ENCODE assay signal across 9 cellular contexts in genomic region chr7:128883622-128884549, GRCh38. TPM values are rescaled to one million over a fixed set of nuclear protein-coding genes. Genes with fewer than 3 reads are reported as not detected.
DNase-seq lines count a peak whose midpoint lies in the region; ATAC-seq and TF ChIP-seq lines count a peak whose summit lies in the region.
"Had no signal": no experiment of that assay in that cellular context is flagged by ENCODE, and none has a peak within 500 bp of the region (broad histone marks: within the 10 kb centered on the region; RNA-seq: fewer than 3 reads in every experiment).

No MANE protein-coding gene starts in this region.

- ATAC-seq in GM19455 (IDR thresholded peaks at IDR 0.05; ENCODE audit: unreplicated experiment) (peak; percentile 78), omental fat pad (ENCODE audit: low FRiP score) (peak; percentile 33)

- no peaks in the 10 kb centered on the region for H3K4me1 ChIP-seq in CD8-positive, alpha-beta memory T cell (ENCODE audit: insufficient read depth, low read length)
- H3K4me1 ChIP-seq in thyroid gland: no peaks in the 10 kb centered on the region

- no peak overlapping the region for H3K27ac ChIP-seq in CD8-positive, alpha-beta memory T cell (ENCODE audit: low read depth, low read length)
- no peak overlapping the region for H3K27ac ChIP-seq in thyroid gland

- TF ChIP-seq CTCF in fibroblast of the aortic adventitia (IDR thresholded peaks at IDR 0.05; ENCODE audit: insufficient read depth, low read length) (peak; percentile 89), omental fat pad (IDR thresholded peaks at IDR 0.05) (peak in 1 of 3 donors; percentile 79), thyroid gland (IDR thresholded peaks at IDR 0.05) (peak; percentile 71 to 92 (median 78))

- H3K4me1 Mint-ChIP-seq in CD8-positive, alpha-beta memory T cell: peaks cover 3 to 9% (median 4%) of the 10 kb centered on the region in 3 donors

- CTCF ChIA-PET in CD8-positive, alpha-beta memory T cell (lab: Charles Lee): interaction anchor here (0.7 to 4.0 kb wide), 34 partner anchors 9 to 484 kb away, joined by 3 to 47 read pairs (median 4); partner anchors contain the start of genes ATP6V1F, KCP and TNPO3

- no peaks in the 10 kb centered on the region for H3K36me3 Mint-ChIP-seq in CD8-positive, alpha-beta memory T cell

- H3K27me3 ChIP-seq in CD8-positive, alpha-beta memory T cell (ENCODE audit: insufficient read depth, low read length, poor library complexity, severe bottlenecking): peaks cover 7% of the 10 kb centered on the region
- H3K27me3 ChIP-seq in thyroid gland: no peaks in the 10 kb centered on the region

- POLR2A ChIA-PET in CD8-positive, alpha-beta memory T cell (lab: Charles Lee): interaction anchor here (0.7 to 0.8 kb wide), 2 partner anchors 20 to 46 kb away, joined by 4 read pairs; no protein-coding TSS in a partner anchor

- no peaks in the 10 kb centered on the region for H3K9me3 Mint-ChIP-seq in CD8-positive, alpha-beta memory T cell
- H3K9me3 Mint-ChIP-seq: T-helper 1 cell treated with Interleukin-12 subunit alpha and Interleukin-12 subunit beta and Interleukin-4 antibody, amounts not matched to agents 30 μg/mL and 1 μg/mL, for 36 hours had no signal

- H3K4me3 Mint-ChIP-seq in CD8-positive, alpha-beta memory T cell: peak overlapping the region; percentile 14 to 79 (median 71)
- H3K4me3 Mint-ChIP-seq: T-helper 1 cell treated with Interleukin-12 subunit alpha and Interleukin-12 subunit beta and Interleukin-4 antibody, amounts not matched to agents 30 μg/mL and 1 μg/mL, for 36 hours had no signal

- H3K4me3 ChIP-seq in CD8-positive, alpha-beta memory T cell (ENCODE audit: low read length): no peak overlapping the region
- H3K4me3 ChIP-seq in fibroblast of the aortic adventitia (ENCODE audit: low read depth, low read length) (no peak overlapping the region), thyroid gland (replicated peaks in 1 of 3) (no peak overlapping the region)

- TF ChIP-seq POLR2A in thyroid gland (IDR thresholded peaks at IDR 0.05): no peak

- WGBS in thyroid gland, 2 donors: 53 to 57% methylated on average over 17 to 18 of the region's 22 CpGs

- DNase-seq in CD8-positive, alpha-beta memory T cell: peak; percentile 74 to 89 (median 80)
- peak; percentile 38 for DNase-seq in KG1 (lab: John Stamatoyannopoulos, UW)
- peak; percentile 58 for DNase-seq in RPMI7951 (ENCODE audit: low read depth)
- DNase-seq in activated T-helper 1 cell treated with Interleukin-2 at 50 U/mL for 16 hours (ENCODE audit: low read depth): peak; percentile 69
- peak; percentile 72 for DNase-seq in fibroblast of the aortic adventitia (ENCODE audit: low read depth)
- DNase-seq in omental fat pad (ENCODE audit: low spot score): peak; percentile 90
- peak; percentile 72 to 78 for DNase-seq in thyroid gland

- no peaks in the 10 kb centered on the region for H3K36me3 ChIP-seq in CD8-positive, alpha-beta memory T cell (ENCODE audit: insufficient read depth, low read length)
- no peaks in the 10 kb centered on the region for H3K36me3 ChIP-seq in thyroid gland

- peaks cover 4 to 5% of the 10 kb centered on the region in 2 donors for H3K27me3 Mint-ChIP-seq in CD8-positive, alpha-beta memory T cell

- H3K9me3 ChIP-seq in CD8-positive, alpha-beta memory T cell (ENCODE audit: low read length): no peaks in the 10 kb centered on the region
- H3K9me3 ChIP-seq in thyroid gland: no peaks in the 10 kb centered on the region

- H3K27ac Mint-ChIP-seq in CD8-positive, alpha-beta memory T cell: peak overlapping the region in 3 of 8 donors; percentile 14 to 61 (median 33)
- H3K27ac Mint-ChIP-seq: T-helper 1 cell treated with Interleukin-12 subunit alpha and Interleukin-12 subunit beta and Interleukin-4 antibody, amounts not matched to agents 30 μg/mL and 1 μg/mL, for 36 hours had no signal

- intact Hi-C loops in thyroid gland (cut with DNase I): loop anchor here (10.0 kb wide), 2 partner anchors 279 to 409 kb away; partner anchors contain the start of gene METTL2B

RNA-seq across cellular contexts. Expression of gene ATP6V1F, which starts 21.2 kb away (rescaled TPM):
- 100 to 1,000 TPM; 145 to 147 TPM for total RNA-seq in CD8-positive, alpha-beta memory T cell
- polyA plus RNA-seq in CD8-positive, alpha-beta memory T cell: 295 TPM
- 234 TPM in 2 replicates for total RNA-seq in RPMI7951 (2014; rRNA removed; shearing (Covaris generic))
- total RNA-seq in fibroblast of the aortic adventitia (ENCODE audit: low replicate concordance) (6.1 and 76.7 TPM in 2 replicates), omental fat pad (100 to 1,000 TPM in 3 of 4 donors, 10 to 100 TPM in 1; 86.7 to 186 (median 133) TPM), thyroid gland (100 to 1,000 TPM in 1 of 4 donors, 10 to 100 TPM in 3; 49.6 to 109 (median 86.6) TPM)

RNA-seq across cellular contexts. Expression of gene KCP, which starts 26.6 kb away (rescaled TPM):
- total RNA-seq in CD8-positive, alpha-beta memory T cell: 1 to 10 TPM in 1 of 2 experiments, under 1 TPM in 1; 0.84 to 1.1 TPM
- not detected for polyA plus RNA-seq in CD8-positive, alpha-beta memory T cell
- under 0.01 TPM in 1 of 2 replicates, not detected in the other for total RNA-seq in RPMI7951 (2014; rRNA removed; shearing (Covaris generic))
- total RNA-seq in fibroblast of the aortic adventitia (ENCODE audit: low replicate concordance) (0.09 and 1.6 TPM in 2 replicates), omental fat pad (1 to 10 TPM in 2 of 4 donors, under 1 TPM in 2; 0.46 to 3.3 (median 1.2) TPM), thyroid gland (under 1 TPM; 0.27 to 0.93 (median 0.61) TPM)

RNA-seq across cellular contexts. Expression of gene FLNC, which starts 53.7 kb away (rescaled TPM):
- not detected for total RNA-seq in CD8-positive, alpha-beta memory T cell
- polyA plus RNA-seq in CD8-positive, alpha-beta memory T cell: not detected
- 6.7 and 11.2 TPM in 2 replicates for total RNA-seq in RPMI7951 (2014; rRNA removed; shearing (Covaris generic))
- total RNA-seq in fibroblast of the aortic adventitia (ENCODE audit: low replicate concordance) (43.7 and 193 TPM in 2 replicates), omental fat pad (100 to 1,000 TPM in 1 of 4 donors, 10 to 100 TPM in 2, 1 to 10 TPM in 1; 7.7 to 140 (median 25.5) TPM), thyroid gland (10 to 100 TPM in 2 of 4 donors, 1 to 10 TPM in 2; 5.7 to 12.6 (median 9.3) TPM)

RNA-seq across cellular contexts. Expression of gene IRF5, which starts 53.8 kb away (rescaled TPM):
- total RNA-seq in CD8-positive, alpha-beta memory T cell: 1 to 10 TPM; 7.1 to 7.8 TPM
- 15.2 TPM for polyA plus RNA-seq in CD8-positive, alpha-beta memory T cell
- not detected in 2 replicates for total RNA-seq in RPMI7951 (2014; rRNA removed; shearing (Covaris generic))
- not detected in 2 replicates for total RNA-seq in fibroblast of the aortic adventitia (ENCODE audit: low replicate concordance)
- total RNA-seq in omental fat pad: 10 to 100 TPM in 3 of 4 donors, 1 to 10 TPM in 1; 5.3 to 23.9 (median 18.8) TPM
- total RNA-seq in thyroid gland: 1 to 10 TPM; 3.7 to 6.0 (median 4.9) TPM

Comparison
In these comparisons a context has a peak if more than half of its experiments do, and no peak if none do; other contexts are left out.
1. DNase-seq: peak in every context shown above with its lines; median percentile 90 in omental fat pad; 80 in CD8-positive, alpha-beta memory T cell; 75 in thyroid gland; 72 in fibroblast of the aortic adventitia; 69 in activated T-helper 1 cell treated with Interleukin-2 at 50 U/mL for 16 hours; 58 in RPMI7951; 38 in KG1.